In genomic region chr15:40436892-40437753, GRCh38 we compare ENCODE assay signal across 7 cellular contexts. TPM values are rescaled to one million over a fixed set of nuclear protein-coding genes. Genes with fewer than 3 reads are reported as not detected.
DNase-seq lines count a peak whose midpoint lies in the region; ATAC-seq, FAIRE-seq and TF ChIP-seq lines count a peak whose summit lies in the region.
"Had no signal": no experiment of that assay in that cellular context is flagged by ENCODE, and none has a peak within 500 bp of the region (broad histone marks: within the 10 kb centered on the region; RNA-seq: fewer than 3 reads in every experiment).

No MANE protein-coding gene starts in this region.

- H3F3A ChIP-seq in neural progenitor cell (ENCODE audit: low read depth), result peaks cover 22% of the 10 kb centered on the region

- H4K91ac ChIP-seq in H9 (ENCODE audit: insufficient read length, low read depth, low read length), result no peak overlapping the region

- H3K27ac Mint-ChIP-seq in H9, result peak overlapping the region in 2 of 3 experiments; percentile 57 to 76; a peak in 2 of 7 replicates
- H3K27ac Mint-ChIP-seq in astrocyte (ENCODE audit: unreplicated experiment), result peak overlapping the region; percentile 31
- no peak overlapping the region for H3K27ac Mint-ChIP-seq in neural progenitor cell

- H3K9ac ChIP-seq in H9 (ENCODE audit: extremely low read depth, insufficient read length, low read length) (peak overlapping the region; percentile 32), astrocyte (ENCODE audit: low read length) (no peak overlapping the region), neural progenitor cell (no peak overlapping the region)

- no peak overlapping the region for H3T11ph ChIP-seq in H9 (ENCODE audit: low read length)

- intact Hi-C loops in aorta (cut with DNase I), result no loop called here

- no peaks in the 10 kb centered on the region for H3K79me1 ChIP-seq in H9 (ENCODE audit: insufficient read depth, low read depth, low read length, poor library complexity, severe bottlenecking)

- H4K20me1 ChIP-seq in H9 (ENCODE audit: control insufficient read depth, insufficient read depth, insufficient read length) (no peaks in the 10 kb centered on the region), astrocyte (ENCODE audit: insufficient read depth, low read length) (no peaks in the 10 kb centered on the region), neural progenitor cell (ENCODE audit: low read depth) (peaks cover 6% of the 10 kb centered on the region)

- H3K4me1 ChIP-seq in H9 (ENCODE audit: insufficient read depth, low read length) (peaks cover 8% of the 10 kb centered on the region), astrocyte (ENCODE audit: insufficient read depth, low read length) (peaks cover 19% of the 10 kb centered on the region), neural progenitor cell (peaks cover 36% of the 10 kb centered on the region), aorta (ENCODE audit: control insufficient read depth in 1 of 2, insufficient read depth in 2 of 2, low read length in 2 of 2) (no peaks in the 10 kb centered on the region)

- H4K5ac ChIP-seq in H9 (ENCODE audit: insufficient read length, low read depth, low read length), result no peak overlapping the region

- no peaks in the 10 kb centered on the region for H3K9me3 ChIP-seq in H9 (ENCODE audit: control insufficient read depth, low read depth, low read length)
- no peaks in the 10 kb centered on the region for H3K9me3 ChIP-seq in astrocyte (ENCODE audit: insufficient read depth, low read depth, low read length)
- no peaks in the 10 kb centered on the region for H3K9me3 ChIP-seq in neural progenitor cell (ENCODE audit: low read depth)
- H3K9me3 ChIP-seq in aorta (ENCODE audit: control insufficient read depth, low read length), result no peaks in the 10 kb centered on the region

- no peaks in the 10 kb centered on the region; a peak in 1 of 5 replicates for H3K9me3 Mint-ChIP-seq in H9
- no peaks in the 10 kb centered on the region for H3K9me3 Mint-ChIP-seq in astrocyte (ENCODE audit: unreplicated experiment)
- no peaks in the 10 kb centered on the region for H3K9me3 Mint-ChIP-seq in neural progenitor cell

- H2BK12ac ChIP-seq in H9 (ENCODE audit: insufficient read length, low read depth, low read length), result no peak overlapping the region

- H3K23me2 ChIP-seq in H9 (ENCODE audit: insufficient read length, low read depth, low read length, poor library complexity, severe bottlenecking), result peaks cover 47% of the 10 kb centered on the region

- H3K18ac ChIP-seq in H9 (ENCODE audit: insufficient read length, low read depth, low read length), result no peak overlapping the region

- H3K23ac ChIP-seq in H9 (ENCODE audit: insufficient read length, low read depth, low read length), result no peak overlapping the region

- ATAC-seq in aorta (ENCODE audit: low FRiP score), result no peak

- H3K4me3 Mint-ChIP-seq in H9 (peak overlapping the region; percentile 93 to 96), astrocyte (ENCODE audit: unreplicated experiment) (peak overlapping the region; percentile 79), neural progenitor cell (peak overlapping the region; percentile 79)

- H3K4me3 ChIP-seq in astrocyte (ENCODE audit: insufficient read depth, low read depth, low read length), result no peak overlapping the region
- peak overlapping the region; percentile 64 for H3K4me3 ChIP-seq in neural progenitor cell
- H3K4me3 ChIP-seq in aorta (ENCODE audit: low read length in 2 of 2), result no peak overlapping the region

- H3K27me3 Mint-ChIP-seq in H9 (ENCODE audit: low read depth) (peaks cover 48% of the 10 kb centered on the region), astrocyte (ENCODE audit: low read depth, unreplicated experiment) (peaks cover 42% of the 10 kb centered on the region), neural progenitor cell (ENCODE audit: insufficient read depth, low read depth) (peaks cover 64% of the 10 kb centered on the region)

- peak overlapping the region; percentile 80 for H3K4me2 ChIP-seq in H9 (ENCODE audit: insufficient read depth, insufficient read length, low read length)
- H3K4me2 ChIP-seq in astrocyte (ENCODE audit: low read length), result peak overlapping the region; percentile 76
- peak overlapping the region; percentile 89 for H3K4me2 ChIP-seq in neural progenitor cell

- TF ChIP-seq CTCF in H9 (conservative IDR thresholded peaks at IDR 0.05) (no peak; the same call in 2 of the 3 replicates), astrocyte (IDR thresholded peaks at IDR 0.05; ENCODE audit: insufficient read depth, low read depth, low read length) (no peak), neural progenitor cell (IDR thresholded peaks at IDR 0.05) (no peak)

- no peak overlapping the region; the same call in 1 of the 2 replicates for H3K14ac ChIP-seq in H9 (ENCODE audit: insufficient read depth, low read length)

- H2BK120ac ChIP-seq in H9 (ENCODE audit: low read depth, low read length, poor library complexity, severe bottlenecking), result no peak overlapping the region

- H3K79me2 ChIP-seq in H9 (ENCODE audit: insufficient read depth, low read length), result peaks cover 4% of the 10 kb centered on the region; the same call in 1 of the 2 replicates
- H3K79me2 ChIP-seq in astrocyte (ENCODE audit: insufficient read depth, low read length), result no peaks in the 10 kb centered on the region
- peaks cover 10% of the 10 kb centered on the region for H3K79me2 ChIP-seq in neural progenitor cell (ENCODE audit: low read depth)

- H2AFZ ChIP-seq in H9 (ENCODE audit: low read length) (no peak overlapping the region), astrocyte (ENCODE audit: low read depth, low read length) (no peak overlapping the region), neural progenitor cell (replicated peaks) (peak overlapping the region; percentile 75)

- H3K27ac ChIP-seq in H9 (ENCODE audit: insufficient read length, low read depth, low read length) (no peak overlapping the region), astrocyte (ENCODE audit: low read depth, low read length) (no peak overlapping the region), neural progenitor cell (no peak overlapping the region), aorta (ENCODE audit: low read depth in 1 of 2, low read length in 2 of 2) (no peak overlapping the region)

- DNase-seq in H9, result no peak
- DNase-seq in astrocyte (ENCODE audit: low read depth), result no peak
- DNase-seq in neural progenitor cell (ENCODE audit: low spot score), result peak; percentile 25
- DNase-seq in mesenteric fat pad (ENCODE audit: low spot score), result no peak
- no peak for DNase-seq in aorta
- no peak for DNase-seq in activated gamma-delta T cell treated with Interleukin-2 at 50 U/mL for 16 hours
- DNase-seq: kidney glomerular epithelial cell had no signal

- H3K36me3 ChIP-seq in astrocyte (ENCODE audit: insufficient read depth, low read length), result no peaks in the 10 kb centered on the region
- H3K36me3 ChIP-seq in neural progenitor cell, result no peaks in the 10 kb centered on the region
- no peaks in the 10 kb centered on the region for H3K36me3 ChIP-seq in aorta (ENCODE audit: control insufficient read depth in 1 of 2, insufficient read depth in 2 of 2, low read length in 1 of 2)

- no peak overlapping the region for H2BK20ac ChIP-seq in H9 (ENCODE audit: low read depth, low read length, poor library complexity, severe bottlenecking)

- H3K36me3 Mint-ChIP-seq in H9 (ENCODE audit: insufficient read depth in 1 of 3, low read depth in 3 of 3) (no peaks in the 10 kb centered on the region; a peak in 1 of 7 replicates), astrocyte (ENCODE audit: low read depth, unreplicated experiment) (peaks cover 3% of the 10 kb centered on the region), neural progenitor cell (no peaks in the 10 kb centered on the region)

- no peak for FAIRE-seq in astrocyte (lab: Jason Lieb, UNC)

- H3K56ac ChIP-seq in H9 (ENCODE audit: insufficient read length, low read depth, low read length), result no peak overlapping the region

- no peak overlapping the region for H2BK15ac ChIP-seq in H9 (ENCODE audit: low read depth, low read length)

- H3K4me1 Mint-ChIP-seq in H9 (peaks cover 39 to 41% of the 10 kb centered on the region in 2 experiments), astrocyte (ENCODE audit: low read depth, unreplicated experiment) (peaks cover 18% of the 10 kb centered on the region), neural progenitor cell (peaks cover 35% of the 10 kb centered on the region)

- WGBS in H9 (ENCODE audit: extremely low coverage, insufficient read length, low lambda C conversion rate), result no CpG with 5 or more reads among the region's 17 CpGs
- WGBS in aorta, 2 donors, result 11 to 14% methylated on average over 17 of the region's 17 CpGs

- no peak overlapping the region for H3K4ac ChIP-seq in H9 (ENCODE audit: low read depth, low read length)

- H2BK5ac ChIP-seq in H9 (ENCODE audit: insufficient read length, low read length), result no peak overlapping the region

- H3K27me3 ChIP-seq in H9 (ENCODE audit: insufficient read depth, low read length) (peaks cover 11% of the 10 kb centered on the region; the same call in 1 of the 2 replicates), astrocyte (ENCODE audit: insufficient read depth, low read length) (peaks cover 68% of the 10 kb centered on the region), neural progenitor cell (peaks cover 74% of the 10 kb centered on the region), aorta (ENCODE audit: control insufficient read depth in 1 of 2, insufficient read depth in 2 of 2, low read length in 1 of 2) (no peaks in the 10 kb centered on the region)

- H4K8ac ChIP-seq in H9 (replicated peaks; ENCODE audit: insufficient read length, low read depth, low read length), result no peak overlapping the region

- no peak overlapping the region for H2AK5ac ChIP-seq in H9 (ENCODE audit: insufficient read length, low read length)

RNA-seq across cellular contexts. Expression of gene BAHD1, which starts 3.6 kb away (rescaled TPM):
- total RNA-seq in H9 (2021) (52.9 and 54.1 TPM in 2 replicates), astrocyte (30.4 and 32.2 TPM in 2 replicates), neural progenitor cell (ENCODE audit: low replicate concordance) (5.8 and 13.7 TPM in 2 replicates), mesenteric fat pad (16.2 TPM), aorta (10 to 100 TPM; 17.5 to 21.2 TPM)
- 1 to 10 TPM; 4.8 to 9.4 TPM for polyA plus RNA-seq in aorta

RNA-seq across cellular contexts. Expression of gene IVD, which starts 31.5 kb away (rescaled TPM):
- total RNA-seq in H9 (2021) (86.7 and 93.1 TPM in 2 replicates), astrocyte (53.6 and 55.1 TPM in 2 replicates), neural progenitor cell (ENCODE audit: low replicate concordance) (18.0 and 38.4 TPM in 2 replicates), mesenteric fat pad (45.3 TPM), aorta (10 to 100 TPM; 41.7 to 63.0 TPM)
- polyA plus RNA-seq in aorta, result 10 to 100 TPM; 16.4 to 48.4 TPM

RNA-seq across cellular contexts. Expression of gene CHST14, which starts 33.7 kb away (rescaled TPM):
- 24.4 and 25.7 TPM in 2 replicates for total RNA-seq in H9 (2021)
- 25.7 and 26.4 TPM in 2 replicates for total RNA-seq in astrocyte
- total RNA-seq in neural progenitor cell (ENCODE audit: low replicate concordance), result 11.9 and 17.5 TPM in 2 replicates
- total RNA-seq in mesenteric fat pad, result 10.9 TPM
- 10 to 100 TPM; 14.0 to 21.4 TPM for total RNA-seq in aorta
- 10 to 100 TPM in 1 of 2 donors, 1 to 10 TPM in 1; 2.8 to 15.6 TPM for polyA plus RNA-seq in aorta

RNA-seq across cellular contexts. Expression of gene KNSTRN, which starts 54.6 kb away (rescaled TPM):
- total RNA-seq in H9 (2021) (53.9 TPM in 2 replicates), astrocyte (32.9 and 37.8 TPM in 2 replicates), neural progenitor cell (ENCODE audit: low replicate concordance) (129 and 152 TPM in 2 replicates), mesenteric fat pad (16.5 TPM), aorta (1 to 10 TPM; 3.1 to 6.6 TPM)
- polyA plus RNA-seq in aorta, result 1 to 10 TPM; 4.1 to 7.6 TPM
